ENCODE assay signal across 25 cellular contexts in genomic region chr11:44659641-44660040, GRCh38.
DNase-seq lines count a peak whose midpoint lies in the region; ATAC-seq and TF ChIP-seq lines count a peak whose summit lies in the region.
"Had no signal": no experiment of that assay in that cellular context is flagged by ENCODE, and none has a peak within 500 bp of the region (broad histone marks: within the 10 kb centered on the region; RNA-seq: fewer than 3 reads in every experiment).

No MANE protein-coding gene starts in this region.

- no peak overlapping the region for H3K4me3 ChIP-seq in BLaER1 treated with 17β-estradiol and CSF1 and Interleukin-3, amounts not matched to agents 10 nM and 100 nM
- H3K4me3 ChIP-seq in sigmoid colon (no peak overlapping the region), PC-9 (no peak overlapping the region)
- H3K4me3 ChIP-seq: breast epithelium, ovary, skin epidermis had no signal

- no peak overlapping the region for H3K27ac ChIP-seq in BLaER1 treated with 17β-estradiol and CSF1 and Interleukin-3, amounts not matched to agents 10 nM and 100 nM
- H3K27ac ChIP-seq in sigmoid colon (peak overlapping the region in 3 of 4 donors; percentile 57 to 76 (median 59)), PC-9 (no peak overlapping the region)
- H3K27ac ChIP-seq: breast epithelium, ovary, skin epidermis had no signal

- intact Hi-C loops in Right ventricle myocardium superior (cut with DNase I): no loop called here
- intact Hi-C loops in sigmoid colon (cut with DNase I): no loop called here
- intact Hi-C loops in PC-9 (cut with micrococcal nuclease; ENCODE audit: unreplicated experiment): no loop called here
- intact Hi-C loops in posterior vena cava (cut with DNase I): no loop called here

- ATAC-seq in Right ventricle myocardium superior (ENCODE audit: poor library complexity): peak; percentile 97
- ATAC-seq: natural killer cell treated with Interleukin-12 subunit alpha and Interleukin-12 subunit beta and Interleukin-15 and Interleukin-18, amount 100 ng/mL, for 72 hours; stimulated activated effector memory CD8-positive, alpha-beta T cell treated with anti-CD3 and anti-CD28 coated beads, Interleukin-12 subunit alpha, Interleukin-12 subunit beta, amount 100 ng/mL, for 72 hours had no signal

- no peak overlapping the region for H2AFZ ChIP-seq in PC-9

- CTCF ChIA-PET in PC-9 (lab: Charles Lee): no interaction called here

- peaks cover 0 to 12% (median 9%) of the 10 kb centered on the region in 10 experiments; a peak in 13 of 20 replicates for H3K4me1 ChIP-seq in BLaER1 treated with 17β-estradiol and CSF1 and Interleukin-3, amounts not matched to agents 10 nM and 100 nM
- H3K4me1 ChIP-seq in sigmoid colon (peaks cover 0 to 17% (median 3%) of the 10 kb centered on the region in 4 donors), PC-9 (replicated peaks; ENCODE audit: insufficient read depth) (no peaks in the 10 kb centered on the region)
- H3K4me1 ChIP-seq: breast epithelium had no signal

- H3K9me3 ChIP-seq in BLaER1 treated with 17β-estradiol and CSF1 and Interleukin-3, amounts not matched to agents 10 nM and 100 nM (replicated peaks in 1 of 11): peaks cover 10 to 31% (median 24%) of the 10 kb centered on the region in 11 experiments; a peak in 19 of 22 replicates
- no peaks in the 10 kb centered on the region for H3K9me3 ChIP-seq in sigmoid colon
- no peaks in the 10 kb centered on the region for H3K9me3 ChIP-seq in PC-9 (ENCODE audit: insufficient read depth, low read depth)
- H3K9me3 ChIP-seq: breast epithelium, ovary had no signal

- H3F3A ChIP-seq in PC-9 (ENCODE audit: insufficient read depth, low read depth): no peaks in the 10 kb centered on the region

- H3K79me2 ChIP-seq in PC-9 (ENCODE audit: low read depth): no peaks in the 10 kb centered on the region

- H3K27me3 ChIP-seq in BLaER1 treated with 17β-estradiol and CSF1 and Interleukin-3, amounts not matched to agents 10 nM and 100 nM: no peaks in the 10 kb centered on the region
- H3K27me3 ChIP-seq in sigmoid colon: no peaks in the 10 kb centered on the region
- H3K27me3 ChIP-seq in PC-9 (ENCODE audit: insufficient read depth, low read depth): peaks cover 23% of the 10 kb centered on the region; the same call in 1 of the 2 replicates
- H3K27me3 ChIP-seq: breast epithelium, ovary had no signal

- H3K4me2 ChIP-seq in BLaER1 treated with 17β-estradiol and CSF1 and Interleukin-3, amounts not matched to agents 10 nM and 100 nM: peak overlapping the region in 8 of 11 experiments; percentile 3 to 69 (median 47); a peak in 16 of 22 replicates
- H3K4me2 ChIP-seq in PC-9: no peak overlapping the region

- TF ChIP-seq POLR2A in sigmoid colon (IDR thresholded peaks at IDR 0.05): no peak

- no peak for TF ChIP-seq CTCF in sigmoid colon (IDR thresholded peaks at IDR 0.05)
- TF ChIP-seq CTCF in PC-9 (conservative IDR thresholded peaks at IDR 0.05): no peak

- WGBS in sigmoid colon, 2 donors: 54 to 63% methylated on average over 4 of the region's 4 CpGs

- no peak overlapping the region for H3K9ac ChIP-seq in BLaER1 treated with 17β-estradiol and CSF1 and Interleukin-3, amounts not matched to agents 10 nM and 100 nM

- DNase-seq in NCI-H1694 treated with DMSO at 0.1 percent for 48 hours (lab: John Stamatoyannopoulos, UW) (peak; percentile 82), Right ventricle myocardium superior (peak; percentile 79), sigmoid colon (peak; percentile 93), SHP77 treated with DMSO at 0.1 percent for 48 hours (lab: John Stamatoyannopoulos, UW) (no peak), PC-9 (no peak), posterior vena cava (ENCODE audit: low spot score) (no peak)
- DNase-seq in activated CD4-positive, alpha-beta T cell treated with anti-CD3 and anti-CD28 coated beads, Interleukin-2, amount 50 U/mL, for 48 hours: no peak
- DNase-seq: activated CD4-positive, alpha-beta T cell treated with anti-CD3 and anti-CD28 coated beads for 48 hours; activated CD8-positive, alpha-beta memory T cell treated with anti-CD3 and anti-CD28 coated beads, Interleukin-2, amount 50 U/mL, for 48 hours; activated effector memory CD4-positive, alpha-beta T cell treated with anti-CD3 and anti-CD28 coated beads, Interleukin-2, amount 50 U/mL, for 16 hours; CD8-positive, alpha-beta memory T cell; DMS53; GF-D8; immature natural killer cell; midbrain; NCI-H1417 treated with DMSO at 0.1 percent for 48 hours; NCI-H69; ovary; SHP77; stimulated activated CD4-positive, alpha-beta T cell treated with anti-CD3 and anti-CD28 coated beads, Interleukin-2, amount 100 ng/mL, for 24 hours had no signal

- no peaks in the 10 kb centered on the region for H3K9me2 ChIP-seq in PC-9 (ENCODE audit: insufficient read depth)

- POLR2A ChIA-PET in PC-9 (lab: Charles Lee; ENCODE audit: unreplicated experiment): no interaction called here

- peak; percentile 72 to 98 (median 86) for TF ChIP-seq EP300 in sigmoid colon (IDR thresholded peaks at IDR 0.05)

- H3K36me3 ChIP-seq in BLaER1 treated with 17β-estradiol and CSF1 and Interleukin-3, amounts not matched to agents 10 nM and 100 nM: no peaks in the 10 kb centered on the region
- H3K36me3 ChIP-seq in sigmoid colon (no peaks in the 10 kb centered on the region), PC-9 (ENCODE audit: low read depth) (no peaks in the 10 kb centered on the region)
- H3K36me3 ChIP-seq: breast epithelium, ovary had no signal

- H4K20me1 ChIP-seq in BLaER1 treated with 17β-estradiol and CSF1 and Interleukin-3, amounts not matched to agents 10 nM and 100 nM: no peaks in the 10 kb centered on the region
- no peaks in the 10 kb centered on the region for H4K20me1 ChIP-seq in PC-9 (ENCODE audit: insufficient read depth)

- BruUV-seq in PC-9 (replicated peaks; lab: Mats Ljungman, UMichigan): no TSS peak

Comparison
In these comparisons a context has a peak if more than half of its experiments do, and no peak if none do; other contexts are left out.
1. H3K27ac ChIP-seq: peak in sigmoid colon (3 of 4); none in BLaER1 treated with 17β-estradiol and CSF1 and Interleukin-3, amounts not matched to agents 10 nM and 100 nM (0 of 11) and PC-9 (single experiment).
2. DNase-seq: peak in NCI-H1694 treated with DMSO at 0.1 percent for 48 hours (single experiment), Right ventricle myocardium superior (single experiment) and sigmoid colon (single experiment); none in SHP77 treated with DMSO at 0.1 percent for 48 hours (single experiment), PC-9 (0 of 2), activated CD4-positive, alpha-beta T cell treated with anti-CD3 and anti-CD28 coated beads, Interleukin-2, amount 50 U/mL, for 48 hours (0 of 2) and posterior vena cava (single experiment).